Comparison of ENCODE assay signal across 10 cellular contexts in the genomic region with DNA sequence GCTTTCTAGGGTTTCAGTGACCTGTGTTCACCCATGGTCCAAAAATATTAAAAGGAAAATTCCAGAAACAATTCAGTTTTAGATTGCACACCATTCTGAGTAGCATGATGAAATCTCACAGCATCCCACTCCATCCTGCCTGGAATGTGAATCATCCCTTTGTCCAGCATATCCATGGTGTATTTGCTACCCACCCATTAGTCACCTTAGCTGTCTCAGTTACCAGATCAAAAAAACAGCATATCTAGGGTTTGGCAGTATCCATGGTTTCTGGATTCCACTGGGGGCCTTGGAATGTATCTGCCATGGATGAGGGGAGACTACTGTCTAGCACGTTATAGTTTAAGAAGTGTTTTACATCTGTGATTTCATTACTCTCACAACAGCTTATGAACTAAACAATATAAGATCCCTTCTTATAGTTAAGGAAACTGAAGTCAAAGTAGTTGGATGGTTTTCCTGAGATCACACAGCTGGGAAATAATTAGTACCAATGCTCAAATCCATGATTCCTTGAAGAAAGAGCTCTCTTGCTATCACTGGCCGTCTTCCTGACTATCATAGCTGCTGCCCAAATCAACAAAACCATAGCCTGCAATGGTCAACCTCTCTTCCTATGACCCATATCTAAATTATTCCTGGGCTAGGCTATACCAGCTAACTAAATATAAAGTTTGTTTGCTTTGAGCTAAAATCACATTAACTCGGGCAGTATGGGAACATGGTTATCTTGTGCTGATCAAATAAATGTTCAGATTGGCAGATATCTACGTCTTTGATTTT.
A peak's percentile ranks its signal among the peaks of the same experiment; 100 is the strongest.
DNase-seq lines count a peak whose midpoint lies in the region; ATAC-seq, FAIRE-seq and TF ChIP-seq lines count a peak whose summit lies in the region.
"Had no signal": no experiment of that assay in that cellular context is flagged by ENCODE, and none has a peak within 500 bp of the region (broad histone marks: within the 10 kb centered on the region; RNA-seq: fewer than 3 reads in every experiment).

No MANE protein-coding gene starts in this region.

- TF ChIP-seq CTCF in gastroesophageal sphincter (IDR thresholded peaks at IDR 0.05) (no peak), endothelial cell (IDR thresholded peaks at IDR 0.05; ENCODE audit: unreplicated experiment) (no peak)

- H3K4me3 ChIP-seq in gastroesophageal sphincter, result no peak overlapping the region

- WGBS in gastroesophageal sphincter (ENCODE audit: low coverage in 1 of 2), 2 donors, result 71 to 81% methylated on average over 4 of the region's 4 CpGs

- H3K4me1 Mint-ChIP-seq in activated T-helper 17 cell treated with anti-CD3 and anti-CD28 coated beads, Interleukin-2, amount 50 U/mL, for 72 hours, result peaks cover 46% of the 10 kb centered on the region
- H3K4me1 Mint-ChIP-seq in endothelial cell (ENCODE audit: unreplicated experiment), result peaks cover 3% of the 10 kb centered on the region

- DNase-seq in H54 (ENCODE audit: insufficient read length, low spot score) (peak; percentile 49), superior temporal gyrus (ENCODE audit: extremely low spot score) (peak; percentile 26), endothelial cell (ENCODE audit: low spot score) (no peak), KG1 (lab: John Stamatoyannopoulos, UW) (no peak), OCI-M2 (lab: John Stamatoyannopoulos, UW; ENCODE audit: unreplicated experiment) (no peak), HuH-7.5 (ENCODE audit: low spot score) (no peak)
- DNase-seq: activated naive CD4-positive, alpha-beta T cell treated with Interleukin-2 at 50 U/mL for 16 hours had no signal

- peaks cover 0 to 48% of the 10 kb centered on the region in 2 donors for H3K36me3 ChIP-seq in gastroesophageal sphincter

- ATAC-seq in activated T-helper 17 cell treated with anti-CD3 and anti-CD28 coated beads, Interleukin-2, amount 50 U/mL, for 72 hours (replicated peaks), result no peak
- ATAC-seq in gastroesophageal sphincter, result no peak

- no peak overlapping the region for H3K4me3 Mint-ChIP-seq in activated T-helper 17 cell treated with anti-CD3 and anti-CD28 coated beads, Interleukin-2, amount 50 U/mL, for 72 hours
- no peak overlapping the region for H3K4me3 Mint-ChIP-seq in endothelial cell (ENCODE audit: unreplicated experiment)
- H3K4me3 Mint-ChIP-seq: T-helper 1 cell treated with Interleukin-12 subunit alpha and Interleukin-12 subunit beta and Interleukin-4 antibody, amounts not matched to agents 30 μg/mL and 1 μg/mL, for 36 hours had no signal

- TF ChIP-seq POLR2A in H54 (IDR thresholded peaks at IDR 0.05; ENCODE audit: low read depth, low read length) (no peak), gastroesophageal sphincter (IDR thresholded peaks at IDR 0.05) (no peak)

- H3K36me3 Mint-ChIP-seq in activated T-helper 17 cell treated with anti-CD3 and anti-CD28 coated beads, Interleukin-2, amount 50 U/mL, for 72 hours (ENCODE audit: low read depth), result peaks cover 99% of the 10 kb centered on the region
- H3K36me3 Mint-ChIP-seq in endothelial cell (ENCODE audit: low read depth, unreplicated experiment), result peaks cover 9% of the 10 kb centered on the region

- no peak for TF ChIP-seq EP300 in gastroesophageal sphincter (IDR thresholded peaks at IDR 0.05)

- H3K9me3 Mint-ChIP-seq in activated T-helper 17 cell treated with anti-CD3 and anti-CD28 coated beads, Interleukin-2, amount 50 U/mL, for 72 hours, result no peaks in the 10 kb centered on the region
- H3K9me3 Mint-ChIP-seq in endothelial cell (ENCODE audit: unreplicated experiment), result no peaks in the 10 kb centered on the region
- H3K9me3 Mint-ChIP-seq: T-helper 1 cell treated with Interleukin-12 subunit alpha and Interleukin-12 subunit beta and Interleukin-4 antibody, amounts not matched to agents 30 μg/mL and 1 μg/mL, for 36 hours had no signal

- no peaks in the 10 kb centered on the region for H3K9me3 ChIP-seq in gastroesophageal sphincter

- H3K27ac ChIP-seq in gastroesophageal sphincter, result peak overlapping the region in 3 of 4 donors; percentile 82 to 90 (median 90)

- H3K4me1 ChIP-seq in gastroesophageal sphincter, result peaks cover 8 to 59% (median 17%) of the 10 kb centered on the region in 3 donors

- no peaks in the 10 kb centered on the region for H3K27me3 Mint-ChIP-seq in activated T-helper 17 cell treated with anti-CD3 and anti-CD28 coated beads, Interleukin-2, amount 50 U/mL, for 72 hours
- peaks cover 4% of the 10 kb centered on the region for H3K27me3 Mint-ChIP-seq in endothelial cell (ENCODE audit: unreplicated experiment)

- no peak for FAIRE-seq in H54 (lab: Jason Lieb, UNC)

- H3K27me3 ChIP-seq in gastroesophageal sphincter, result no peaks in the 10 kb centered on the region

- peak overlapping the region; percentile 94 for H3K27ac Mint-ChIP-seq in activated T-helper 17 cell treated with anti-CD3 and anti-CD28 coated beads, Interleukin-2, amount 50 U/mL, for 72 hours
- H3K27ac Mint-ChIP-seq in endothelial cell (ENCODE audit: unreplicated experiment), result no peak overlapping the region

Comparison
In these comparisons a context has a peak if more than half of its experiments do, and no peak if none do; other contexts are left out.
1. DNase-seq: peak in H54 (single experiment) and superior temporal gyrus (single experiment); none in endothelial cell (single experiment), KG1 (single experiment), OCI-M2 (single experiment) and HuH-7.5 (single experiment).